In the genomic region with DNA sequence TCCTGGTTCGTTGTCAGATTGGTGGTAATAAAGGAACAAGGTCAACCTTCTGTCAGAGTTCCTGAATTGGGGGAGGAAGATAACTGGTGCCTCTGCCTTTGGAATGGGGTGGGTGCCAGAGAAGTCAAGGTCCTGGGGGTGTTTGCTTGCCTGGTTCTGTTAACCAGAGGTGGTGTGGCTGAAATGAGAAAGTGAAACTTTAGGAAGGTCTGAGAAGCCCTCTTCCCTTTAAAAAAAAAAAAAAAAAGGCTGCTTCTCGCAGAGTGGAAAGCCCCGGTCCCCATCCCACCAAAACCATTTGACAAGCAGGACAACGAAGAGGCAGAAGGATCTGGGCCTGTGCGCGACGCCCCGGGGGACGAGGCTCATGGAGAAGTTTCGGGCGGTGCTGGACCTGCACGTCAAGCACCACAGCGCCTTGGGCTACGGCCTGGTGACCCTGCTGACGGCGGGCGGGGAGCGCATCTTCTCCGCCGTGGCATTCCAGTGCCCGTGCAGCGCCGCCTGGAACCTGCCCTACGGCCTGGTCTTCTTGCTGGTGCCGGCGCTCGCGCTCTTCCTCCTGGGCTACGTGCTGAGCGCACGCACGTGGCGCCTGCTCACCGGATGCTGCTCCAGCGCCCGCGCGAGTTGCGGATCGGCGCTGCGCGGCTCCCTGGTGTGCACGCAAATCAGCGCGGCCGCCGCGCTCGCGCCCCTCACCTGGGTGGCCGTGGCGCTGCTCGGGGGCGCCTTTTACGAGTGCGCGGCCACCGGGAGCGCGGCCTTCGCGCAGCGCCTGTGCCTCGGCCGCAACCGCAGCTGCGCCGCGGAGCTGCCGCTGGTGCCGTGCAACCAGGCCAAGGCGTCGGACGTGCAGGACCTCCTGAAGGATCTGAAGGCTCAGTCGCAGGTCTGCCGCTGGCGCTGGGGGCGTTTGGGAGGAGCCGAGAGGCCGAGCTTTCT, we compare ENCODE assay signal across 8 cellular contexts. TPM values are rescaled to one million over a fixed set of nuclear protein-coding genes. Genes with fewer than 3 reads are reported as not detected.
DNase-seq lines count a peak whose midpoint lies in the region; ATAC-seq lines count a peak whose summit lies in the region.

No MANE protein-coding gene starts in this region.

- DNase-seq in NCI-H524 (lab: John Stamatoyannopoulos, UW) (peak; percentile 61 to 71), activated gamma-delta T cell (lab: John Stamatoyannopoulos, UW) (peak; percentile 24), cardiac septum (ENCODE audit: low spot score) (peak; percentile 81), posterior vena cava (ENCODE audit: low spot score) (peak; percentile 85), NCI-H146 (lab: John Stamatoyannopoulos, UW) (no peak), cerebellar cortex (ENCODE audit: low spot score) (no peak)

- ATAC-seq in GM18508 (IDR thresholded peaks at IDR 0.05; ENCODE audit: insufficient read depth, unreplicated experiment), result peak; percentile 36
- ATAC-seq in HG02798 (IDR thresholded peaks at IDR 0.05; ENCODE audit: poor library complexity, unreplicated experiment), result peak; percentile 91

- intact Hi-C loops in cardiac septum (cut with DNase I), result no loop called here
- intact Hi-C loops in posterior vena cava (cut with DNase I), result no loop called here

RNA-seq across cellular contexts. Expression of gene CALHM6, which starts 0.7 kb away (rescaled TPM):
- total RNA-seq in cardiac septum (0.97 TPM), posterior vena cava (1 to 10 TPM; 2.4 to 5.4 TPM)

RNA-seq across cellular contexts. Expression of gene CALHM5, which starts 49.6 kb away (rescaled TPM):
- total RNA-seq in cardiac septum (1.7 TPM), posterior vena cava (1 to 10 TPM; 7.0 to 7.2 TPM)

Comparison
In these comparisons a context has a peak if more than half of its experiments do, and no peak if none do; other contexts are left out.
1. DNase-seq: peak in NCI-H524 (2 of 2), activated gamma-delta T cell (single experiment), cardiac septum (single experiment) and posterior vena cava (single experiment); none in NCI-H146 (single experiment) and cerebellar cortex (single experiment).